22 cellular contexts compared by ENCODE assay signal in the genomic region with DNA sequence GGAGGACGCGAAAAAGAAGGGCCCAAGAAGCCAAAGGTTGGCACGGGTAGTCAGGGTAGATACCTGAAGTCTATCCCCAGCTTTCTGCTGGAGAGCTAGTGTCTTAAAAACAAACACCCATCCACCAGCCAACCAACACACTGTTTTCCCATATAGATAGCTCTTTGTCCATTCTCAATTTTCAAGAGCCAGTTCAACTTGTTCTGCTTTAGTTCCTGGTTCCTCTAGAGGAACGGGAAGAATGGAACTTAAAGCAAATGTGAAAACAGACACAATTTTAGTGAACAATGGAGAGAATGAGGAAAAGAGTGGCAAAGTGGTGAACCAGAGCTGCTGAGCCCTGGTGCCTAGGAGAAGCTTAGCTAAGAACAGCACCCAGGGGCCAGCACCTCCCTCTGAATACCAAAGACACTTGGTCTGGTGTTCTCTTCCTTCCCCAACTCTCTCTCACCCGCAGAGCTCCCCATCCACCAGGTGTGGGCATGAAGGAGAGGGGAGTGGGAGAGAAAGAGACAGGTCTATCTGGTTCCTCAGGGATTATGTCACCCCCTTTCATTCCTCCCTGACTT. TPM values are rescaled to one million over a fixed set of nuclear protein-coding genes. Genes with fewer than 3 reads are reported as not detected.
DNase-seq lines count a peak whose midpoint lies in the region; ATAC-seq and TF ChIP-seq lines count a peak whose summit lies in the region.
"Had no signal": no experiment of that assay in that cellular context is flagged by ENCODE, and none has a peak within 500 bp of the region (broad histone marks: within the 10 kb centered on the region; RNA-seq: fewer than 3 reads in every experiment).

No MANE protein-coding gene starts in this region.

- DNase-seq in left ventricle myocardium inferior (no peak), left cardiac atrium (no peak), esophagus muscularis mucosa (ENCODE audit: extremely low spot score) (no peak), gastrocnemius medialis (no peak), vagina (ENCODE audit: extremely low spot score in 2 of 2) (no peak), lower lobe of right lung (no peak), NCI-H187 treated with DMSO at 0.1 percent for 48 hours (lab: John Stamatoyannopoulos, UW) (no peak)
- DNase-seq in stimulated activated CD8-positive, alpha-beta memory T cell treated with anti-CD3 and anti-CD28 coated beads, Interleukin-4, amount 100 ng/mL, for 48 hours, result no peak
- DNase-seq: 8988T; CD4-positive, alpha-beta memory T cell; GF-D8; GM23248; NCI-H1417; NCI-H187; NCI-H345; NCI-H524 treated with DMSO at 0.1 percent for 48 hours had no signal

- H3K9me3 ChIP-seq in left ventricle myocardium inferior (replicated peaks) (no peaks in the 10 kb centered on the region), esophagus muscularis mucosa (no peaks in the 10 kb centered on the region), gastrocnemius medialis (no peaks in the 10 kb centered on the region), vagina (no peaks in the 10 kb centered on the region), lower lobe of right lung (no peaks in the 10 kb centered on the region)
- H3K9me3 ChIP-seq: HAP-1 had no signal

- WGBS in esophagus muscularis mucosa, result 83% methylated on average over 5 of the region's 5 CpGs

- H3K27ac ChIP-seq in left ventricle myocardium inferior (replicated peaks) (peak overlapping the region; percentile 99), esophagus muscularis mucosa (replicated peaks in 1 of 4) (peak overlapping the region; percentile 4 to 22 (median 10)), gastrocnemius medialis (peak overlapping the region; percentile 97 to 100 (median 100)), vagina (peak overlapping the region; percentile 99), lower lobe of right lung (no peak overlapping the region)
- H3K27ac ChIP-seq: GM23248, HL-60, KMS-11, PC-9, RWPE1 had no signal

- peaks cover 62% of the 10 kb centered on the region for H3K36me3 ChIP-seq in left ventricle myocardium inferior
- H3K36me3 ChIP-seq in esophagus muscularis mucosa, result peaks cover 23 to 62% (median 61%) of the 10 kb centered on the region in 4 donors
- peaks cover 0 to 74% of the 10 kb centered on the region in 2 donors for H3K36me3 ChIP-seq in gastrocnemius medialis
- peaks cover 0 to 46% of the 10 kb centered on the region in 2 donors for H3K36me3 ChIP-seq in vagina
- H3K36me3 ChIP-seq in lower lobe of right lung, result peaks cover 55% of the 10 kb centered on the region
- H3K36me3 ChIP-seq: HAP-1 had no signal

- H3K4me3 ChIP-seq in left ventricle myocardium inferior (no peak overlapping the region), esophagus muscularis mucosa (no peak overlapping the region), gastrocnemius medialis (peak overlapping the region in 3 of 4 donors; percentile 99), vagina (no peak overlapping the region), lower lobe of right lung (no peak overlapping the region)
- H3K4me3 ChIP-seq: GM23248, HAP-1, PC-9 had no signal

- TF ChIP-seq EP300 in esophagus muscularis mucosa (IDR thresholded peaks at IDR 0.05), result no peak

- in situ Hi-C loops in gastrocnemius medialis (cut with MboI; ENCODE audit: low sequenced_read_pairs in 4 of 4), result no loop called here

- TF ChIP-seq CTCF in left ventricle myocardium inferior (IDR thresholded peaks at IDR 0.05; ENCODE audit: borderline replicate concordance) (no peak), esophagus muscularis mucosa (IDR thresholded peaks at IDR 0.05) (no peak), gastrocnemius medialis (IDR thresholded peaks at IDR 0.05 in 4 of 5, conservative IDR thresholded peaks at IDR 0.05 in 1 of 5) (no peak), vagina (IDR thresholded peaks at IDR 0.05) (no peak), lower lobe of right lung (IDR thresholded peaks at IDR 0.05) (no peak)

- ATAC-seq in left cardiac atrium (no peak), gastrocnemius medialis (no peak), lower lobe of right lung (no peak)

- TF ChIP-seq POLR2A in esophagus muscularis mucosa (IDR thresholded peaks at IDR 0.05; ENCODE audit: low read depth) (no peak), gastrocnemius medialis (IDR thresholded peaks at IDR 0.05) (no peak), vagina (IDR thresholded peaks at IDR 0.05) (no peak)

- H3K4me1 ChIP-seq in left ventricle myocardium inferior (peaks cover 76% of the 10 kb centered on the region), esophagus muscularis mucosa (peaks cover 19 to 72% (median 46%) of the 10 kb centered on the region in 4 donors), gastrocnemius medialis (peaks cover 77 to 81% of the 10 kb centered on the region in 2 donors), vagina (peaks cover 57% of the 10 kb centered on the region), lower lobe of right lung (peaks cover 22% of the 10 kb centered on the region)

- intact Hi-C loops in left ventricle myocardium inferior (cut with micrococcal nuclease) (no loop called here), left cardiac atrium (cut with DNase I) (no loop called here), esophagus muscularis mucosa (cut with DNase I) (no loop called here), gastrocnemius medialis (cut with DNase I; ENCODE audit: low total_unique reads) (no loop called here), vagina (cut with DNase I) (no loop called here), lower lobe of right lung (cut with DNase I) (loop anchor here (5.0 kb wide), 1 partner anchor 76 kb away; a partner anchor contains a TSS)

- no peaks in the 10 kb centered on the region for H3K27me3 ChIP-seq in left ventricle myocardium inferior (ENCODE audit: low read depth)
- H3K27me3 ChIP-seq in esophagus muscularis mucosa, result no peaks in the 10 kb centered on the region
- H3K27me3 ChIP-seq in gastrocnemius medialis, result no peaks in the 10 kb centered on the region
- no peaks in the 10 kb centered on the region for H3K27me3 ChIP-seq in vagina
- H3K27me3 ChIP-seq in lower lobe of right lung (ENCODE audit: low read depth), result no peaks in the 10 kb centered on the region

RNA-seq across cellular contexts. Expression of a gene that starts 3.8 kb away (rescaled TPM):
- 346 TPM for total RNA-seq in left ventricle myocardium inferior
- total RNA-seq in left cardiac atrium, result 100 to 1,000 TPM; 212 to 215 TPM
- 100 to 1,000 TPM; 175 to 222 (median 201) TPM for total RNA-seq in esophagus muscularis mucosa
- 1,000 to 10,000 TPM in 3 of 4 donors, 100 to 1,000 TPM in 1; 759 to 2,790 (median 1,841) TPM for total RNA-seq in gastrocnemius medialis
- 307 TPM for total RNA-seq in vagina
- total RNA-seq in lower lobe of right lung, result 92.7 TPM

RNA-seq across cellular contexts. Expression of a gene that starts 9.0 kb away (rescaled TPM):
- total RNA-seq in left ventricle myocardium inferior (1.6 TPM), left cardiac atrium (1 to 10 TPM in 1 of 2 donors, under 1 TPM in 1; 0.44 to 1.6 TPM), esophagus muscularis mucosa (not detected), gastrocnemius medialis (1 to 10 TPM in 2 of 4 donors, under 1 TPM in 2; 0.22 to 2.3 (median 1.1) TPM), vagina (not detected), lower lobe of right lung (not detected)
- total RNA-seq: CD4-positive, alpha-beta memory T cell; GM23248; HT1080; PC-9 had no signal

RNA-seq across cellular contexts. Expression of a gene that starts 13.5 kb away (rescaled TPM):
- not detected for total RNA-seq in left ventricle myocardium inferior
- not detected for total RNA-seq in left cardiac atrium
- total RNA-seq in esophagus muscularis mucosa, result not detected
- not detected for total RNA-seq in gastrocnemius medialis
- not detected for total RNA-seq in vagina
- not detected for total RNA-seq in lower lobe of right lung
- total RNA-seq: CD4-positive, alpha-beta memory T cell; GM23248; HT1080; PC-9 had no signal

RNA-seq across cellular contexts. Expression of a gene that starts 21.1 kb away (rescaled TPM):
- not detected for total RNA-seq in left ventricle myocardium inferior
- total RNA-seq in left cardiac atrium, result not detected
- not detected for total RNA-seq in esophagus muscularis mucosa
- total RNA-seq in gastrocnemius medialis, result under 1 TPM in 1 of 4 donors, not detected in 3; 0.55 TPM
- 18.2 TPM for total RNA-seq in vagina
- not detected for total RNA-seq in lower lobe of right lung
- total RNA-seq: CD4-positive, alpha-beta memory T cell; GM23248; HT1080; PC-9 had no signal

RNA-seq across cellular contexts. Expression of a gene that starts 22.0 kb away (rescaled TPM):
- total RNA-seq in left ventricle myocardium inferior (not detected), left cardiac atrium (not detected), esophagus muscularis mucosa (not detected), gastrocnemius medialis (not detected), vagina (5.4 TPM), lower lobe of right lung (not detected)
- total RNA-seq: GM23248 had no signal

Comparison
In these comparisons a context has a peak if more than half of its experiments do, and no peak if none do; other contexts are left out.
1. H3K4me3 ChIP-seq: peak in gastrocnemius medialis (3 of 4); none in left ventricle myocardium inferior (single experiment), esophagus muscularis mucosa (0 of 4), vagina (0 of 2) and lower lobe of right lung (single experiment).